8 cellular contexts compared by ENCODE assay signal in genomic region chr1:40385437-40386310, GRCh38. TPM values are rescaled to one million over a fixed set of nuclear protein-coding genes. Genes with fewer than 3 reads are reported as not detected.
DNase-seq lines count a peak whose midpoint lies in the region; ATAC-seq and TF ChIP-seq lines count a peak whose summit lies in the region.

No MANE protein-coding gene starts in this region.

- H3K4me1 Mint-ChIP-seq in T-helper 1 cell treated with Interleukin-12 subunit alpha and Interleukin-12 subunit beta and Interleukin-4 antibody, amounts not matched to agents 30 μg/mL and 1 μg/mL, for 36 hours (ENCODE audit: low read depth): peaks cover 81% of the 10 kb centered on the region
- H3K4me1 Mint-ChIP-seq in progenitor cell of endocrine pancreas (ENCODE audit: low read depth): peaks cover 74% of the 10 kb centered on the region

- DNase-seq in NCI-H1694 treated with DMSO at 0.1 percent for 48 hours (lab: John Stamatoyannopoulos, UW) (peak; percentile 1), NCI-H1694 (lab: John Stamatoyannopoulos, UW) (no peak), progenitor cell of endocrine pancreas (ENCODE audit: low spot score, unreplicated experiment) (no peak), occipital lobe (lab: John Stamatoyannopoulos, UW) (no peak)
- peak; percentile 64 for DNase-seq in effector CD4-positive, alpha-beta T cell

- H3K4me3 Mint-ChIP-seq in T-helper 1 cell treated with Interleukin-12 subunit alpha and Interleukin-12 subunit beta and Interleukin-4 antibody, amounts not matched to agents 30 μg/mL and 1 μg/mL, for 36 hours: peak overlapping the region; percentile 84
- H3K4me3 Mint-ChIP-seq in progenitor cell of endocrine pancreas (ENCODE audit: low read depth): peak overlapping the region; percentile 54

- peak; percentile 68 for ATAC-seq in HG03103 (IDR thresholded peaks at IDR 0.05; ENCODE audit: low read depth, unreplicated experiment)
- no peak for ATAC-seq in HG03457 (IDR thresholded peaks at IDR 0.05; ENCODE audit: unreplicated experiment)

- H3K36me3 Mint-ChIP-seq in T-helper 1 cell treated with Interleukin-12 subunit alpha and Interleukin-12 subunit beta and Interleukin-4 antibody, amounts not matched to agents 30 μg/mL and 1 μg/mL, for 36 hours (ENCODE audit: low read depth): peaks cover 48% of the 10 kb centered on the region
- peaks cover 17% of the 10 kb centered on the region for H3K36me3 Mint-ChIP-seq in progenitor cell of endocrine pancreas (ENCODE audit: insufficient read depth)

- no peak for TF ChIP-seq CTCF in progenitor cell of endocrine pancreas (IDR thresholded peaks at IDR 0.05; ENCODE audit: unreplicated experiment)

- H3K9me3 Mint-ChIP-seq in T-helper 1 cell treated with Interleukin-12 subunit alpha and Interleukin-12 subunit beta and Interleukin-4 antibody, amounts not matched to agents 30 μg/mL and 1 μg/mL, for 36 hours: no peaks in the 10 kb centered on the region
- H3K9me3 Mint-ChIP-seq in progenitor cell of endocrine pancreas (ENCODE audit: low read depth): peaks cover 9% of the 10 kb centered on the region

- no peaks in the 10 kb centered on the region for H3K27me3 Mint-ChIP-seq in T-helper 1 cell treated with Interleukin-12 subunit alpha and Interleukin-12 subunit beta and Interleukin-4 antibody, amounts not matched to agents 30 μg/mL and 1 μg/mL, for 36 hours (ENCODE audit: low read depth)
- H3K27me3 Mint-ChIP-seq in progenitor cell of endocrine pancreas: no peaks in the 10 kb centered on the region

- peak overlapping the region; percentile 98 for H3K27ac Mint-ChIP-seq in T-helper 1 cell treated with Interleukin-12 subunit alpha and Interleukin-12 subunit beta and Interleukin-4 antibody, amounts not matched to agents 30 μg/mL and 1 μg/mL, for 36 hours
- peak overlapping the region; percentile 94 for H3K27ac Mint-ChIP-seq in progenitor cell of endocrine pancreas

RNA-seq across cellular contexts. Expression of gene SMAP2, which starts 12.1 kb away (rescaled TPM):
- 27.1 and 30.3 TPM in 2 replicates for total RNA-seq in progenitor cell of endocrine pancreas
- total RNA-seq in occipital lobe: 24.6 TPM

Comparison
In these comparisons a context has a peak if more than half of its experiments do, and no peak if none do; other contexts are left out.
1. DNase-seq: peak in NCI-H1694 treated with DMSO at 0.1 percent for 48 hours (single experiment) and effector CD4-positive, alpha-beta T cell (single experiment); none in NCI-H1694 (single experiment), progenitor cell of endocrine pancreas (single experiment) and occipital lobe (single experiment).